8 cellular contexts compared by ENCODE assay signal in the genomic region with DNA sequence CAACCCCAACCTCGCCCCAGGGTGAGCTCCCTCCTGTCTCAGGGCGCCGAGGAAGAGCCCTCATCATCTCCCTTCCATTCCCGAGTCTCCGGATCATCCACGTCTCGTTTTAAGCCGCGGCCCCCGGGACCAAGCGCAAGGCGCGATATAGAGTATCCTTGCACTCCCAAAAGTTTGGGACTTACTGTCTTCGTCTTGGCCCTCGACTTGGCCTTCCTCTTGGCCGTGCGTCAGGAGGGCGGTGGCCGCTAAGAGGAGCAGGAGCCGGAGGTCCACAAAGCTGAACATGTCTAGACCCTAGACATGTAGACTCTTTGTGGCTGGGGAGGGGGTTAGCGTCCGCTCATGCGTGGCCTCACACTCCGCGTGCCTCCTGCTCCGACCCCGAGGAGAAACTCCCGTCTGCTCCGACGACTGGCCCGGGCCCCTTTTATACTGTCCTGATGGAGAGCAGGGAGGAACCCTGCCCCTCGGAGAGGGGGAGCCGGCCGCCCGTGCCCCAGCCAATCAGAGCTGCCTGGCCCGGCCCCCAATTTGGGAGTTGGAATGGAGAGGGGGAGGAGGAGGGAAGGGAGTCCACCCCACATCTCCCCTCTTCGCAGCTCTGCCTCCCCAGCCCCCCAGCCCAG. TPM values are rescaled to one million over a fixed set of nuclear protein-coding genes. Genes with fewer than 3 reads are reported as not detected.
DNase-seq lines count a peak whose midpoint lies in the region; ATAC-seq and TF ChIP-seq lines count a peak whose summit lies in the region.

TSS of gene COL1A1 (minus strand) at position 406 of the 629 bp plus-strand sequence. CDS start at position 288, 118 bp downstream.

- H3K79me2 ChIP-seq in DOHH2 (ENCODE audit: control insufficient read depth, low read length): no peaks in the 10 kb centered on the region

- H3K36me3 ChIP-seq in DOHH2 (ENCODE audit: control insufficient read depth, low read length) (no peaks in the 10 kb centered on the region), SJSA1 (peaks cover 47% of the 10 kb centered on the region), esophagus muscularis mucosa (peaks cover 0 to 20% (median 18%) of the 10 kb centered on the region in 4 donors)

- no peaks in the 10 kb centered on the region for H3K36me3 Mint-ChIP-seq in natural killer cell

- H3K4me1 ChIP-seq in DOHH2 (ENCODE audit: control insufficient read depth, low read length) (peaks cover 16% of the 10 kb centered on the region), SJSA1 (replicated peaks) (peaks cover 62% of the 10 kb centered on the region), esophagus muscularis mucosa (peaks cover 26 to 96% (median 72%) of the 10 kb centered on the region in 4 donors)

- intact Hi-C loops in esophagus muscularis mucosa (cut with DNase I): no loop called here
- intact Hi-C loops in natural killer cell (cut with micrococcal nuclease): no loop called here

- no peaks in the 10 kb centered on the region for H3K9me2 ChIP-seq in DOHH2 (replicated peaks; ENCODE audit: control insufficient read depth, low read length)

- H3K4me3 ChIP-seq in DOHH2 (ENCODE audit: low read length) (peak within 1 kb of the TSS; percentile 69), SJSA1 (peak within 1 kb of the TSS; percentile 66), esophagus muscularis mucosa (peak within 1 kb of the TSS; percentile 51 to 69 (median 58))

- peak within 1 kb of the TSS; percentile 73 for H3K4me3 Mint-ChIP-seq in natural killer cell

- H3K27ac ChIP-seq in DOHH2 (ENCODE audit: low read depth, low read length) (no peak within 1 kb of the TSS), SJSA1 (peak within 1 kb of the TSS; percentile 85), esophagus muscularis mucosa (replicated peaks in 1 of 4) (peak within 1 kb of the TSS; percentile 88 to 94 (median 92))

- H3K9me3 ChIP-seq in DOHH2 (ENCODE audit: control insufficient read depth, insufficient read depth, low read length) (no peaks in the 10 kb centered on the region), SJSA1 (replicated peaks) (no peaks in the 10 kb centered on the region), esophagus muscularis mucosa (no peaks in the 10 kb centered on the region)

- peak within 1 kb of the TSS; percentile 77 for H3K4me2 ChIP-seq in DOHH2 (ENCODE audit: low read length)

- H3K27me3 ChIP-seq in DOHH2 (ENCODE audit: control insufficient read depth, low read length) (peaks cover 61% of the 10 kb centered on the region), SJSA1 (replicated peaks) (no peaks in the 10 kb centered on the region), esophagus muscularis mucosa (peaks cover 0 to 15% (median 3%) of the 10 kb centered on the region in 4 donors)

- TF ChIP-seq CTCF in DOHH2 (IDR thresholded peaks at IDR 0.05; ENCODE audit: low read depth, low read length, poor library complexity, severe bottlenecking): no peak
- no peak for TF ChIP-seq CTCF in esophagus muscularis mucosa (IDR thresholded peaks at IDR 0.05)
- no peak for TF ChIP-seq CTCF in natural killer cell (IDR thresholded peaks at IDR 0.05)

- H3K4me1 Mint-ChIP-seq in natural killer cell: peaks cover 13 to 19% of the 10 kb centered on the region in 2 donors

- H3F3A ChIP-seq in DOHH2 (ENCODE audit: control insufficient read depth, insufficient read depth): no peaks in the 10 kb centered on the region

- no peaks in the 10 kb centered on the region for H3K9me3 Mint-ChIP-seq in natural killer cell

- ATAC-seq in natural killer cell: no peak

- TF ChIP-seq EP300 in esophagus muscularis mucosa (IDR thresholded peaks at IDR 0.05): no peak

- H3K27me3 Mint-ChIP-seq in natural killer cell (ENCODE audit: low read depth in 2 of 2): peaks cover 59 to 68% of the 10 kb centered on the region in 2 donors

- peak; percentile 88 for TF ChIP-seq POLR2A in esophagus muscularis mucosa (IDR thresholded peaks at IDR 0.05; ENCODE audit: low read depth)

- WGBS in esophagus muscularis mucosa: 11% methylated on average over 36 of the region's 37 CpGs

- H3K27ac Mint-ChIP-seq in natural killer cell: peak within 1 kb of the TSS in 1 of 2 donors; percentile 81

- no peaks in the 10 kb centered on the region for H4K20me1 ChIP-seq in DOHH2 (ENCODE audit: control insufficient read depth, insufficient read depth, low read depth, low read length)

- DNase-seq in SJSA1 (ENCODE audit: low read depth in 1 of 2, low spot score in 2 of 2) (peak; percentile 92 to 96), esophagus muscularis mucosa (ENCODE audit: extremely low spot score) (no peak), natural killer cell (no peak), NCI-H1694 (lab: John Stamatoyannopoulos, UW) (no peak), GM19238 (ENCODE audit: insufficient read length, low spot score) (no peak), NCI-H1436 (lab: John Stamatoyannopoulos, UW) (no peak), RKO (ENCODE audit: low spot score) (no peak)

RNA-seq across cellular contexts. Expression of gene COL1A1, which starts in this region (rescaled TPM):
- total RNA-seq in SJSA1 (2014; rRNA removed; shearing (Covaris generic)): 957 and 2,133 TPM in 2 replicates
- 100 to 1,000 TPM in 1 of 4 donors, 10 to 100 TPM in 3; 20.7 to 123 (median 41.5) TPM for total RNA-seq in esophagus muscularis mucosa
- total RNA-seq in natural killer cell: 1 to 10 TPM; 2.3 to 7.5 (median 2.6) TPM

Comparison
In these comparisons a context has a peak if more than half of its experiments do, and no peak if none do; other contexts are left out.
1. DNase-seq: peak in SJSA1 (2 of 2); none in esophagus muscularis mucosa (single experiment), natural killer cell (single experiment), NCI-H1694 (single experiment), GM19238 (single experiment), NCI-H1436 (single experiment) and RKO (single experiment).
2. Peak in every context shown above with its lines, with median percentiles within 50 percentile points of each other: H3K4me3 ChIP-seq.